In the genomic region with DNA sequence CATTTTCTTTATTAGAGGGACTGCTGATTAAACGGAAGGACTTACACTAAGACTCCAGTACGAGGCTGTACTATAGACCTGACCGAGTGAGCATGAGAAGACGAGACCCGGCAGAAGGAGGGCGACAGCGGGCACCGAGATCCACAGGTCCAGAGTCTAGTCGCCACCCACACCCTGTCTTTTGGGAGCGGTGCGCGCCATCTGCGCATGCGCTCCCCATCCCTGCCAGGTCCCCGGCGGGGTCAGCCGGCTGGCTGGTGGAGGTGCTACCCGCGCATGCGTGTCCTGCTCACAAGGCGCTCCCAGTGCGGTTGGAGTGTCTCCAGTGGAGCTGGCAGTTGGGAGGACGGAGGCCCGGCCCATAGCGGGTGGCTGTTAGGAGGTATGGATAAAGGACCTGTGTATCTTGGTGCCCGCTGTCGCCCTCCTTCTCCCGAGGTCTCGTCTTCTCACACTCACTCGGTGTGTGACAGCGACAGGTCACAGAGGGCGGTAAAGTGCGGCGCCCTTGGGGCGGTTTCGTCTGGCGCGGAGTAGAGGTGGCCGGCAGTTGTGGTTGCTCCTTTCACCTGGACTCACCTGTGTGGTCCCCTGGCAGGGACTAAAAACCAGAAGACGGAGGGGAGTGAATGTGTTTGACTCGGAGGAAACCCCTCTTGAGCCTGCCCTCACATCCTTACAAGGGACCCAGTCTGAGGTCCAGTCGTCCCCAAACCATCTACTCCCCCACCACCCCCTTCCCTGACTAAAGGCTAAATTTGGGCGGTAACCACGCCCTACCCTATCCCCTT, we compare ENCODE assay signal across 8 cellular contexts. TPM values are rescaled to one million over a fixed set of nuclear protein-coding genes. Genes with fewer than 3 reads are reported as not detected.
DNase-seq lines count a peak whose midpoint lies in the region; ATAC-seq, FAIRE-seq and TF ChIP-seq lines count a peak whose summit lies in the region.

No MANE protein-coding gene starts in this region.

- DNase-seq in Daoy (ENCODE audit: low read depth) (peak; percentile 80), NCI-H1092 treated with DMSO at 0.1 percent for 48 hours (lab: John Stamatoyannopoulos, UW) (peak; percentile 92), SW480 (ENCODE audit: low spot score) (peak; percentile 89), amniotic epithelial cell (ENCODE audit: low read depth) (peak; percentile 50), left ventricle myocardium superior (peak; percentile 90), psoas muscle (peak; percentile 84 to 93), urothelium cell line (ENCODE audit: low spot score) (peak; percentile 95)

- peak overlapping the region; percentile 48 for H3K4me3 ChIP-seq in HEK293 (ENCODE audit: low read depth, low read length)
- peak overlapping the region; percentile 60 for H3K4me3 ChIP-seq in psoas muscle

- H3K27me3 ChIP-seq in psoas muscle (ENCODE audit: insufficient read depth in 3 of 3, low read length in 2 of 3), result peaks cover 0 to 46% (median 0%) of the 10 kb centered on the region in 3 donors

- WGBS in psoas muscle, 3 donors, result 6 to 15% (median 10%) methylated on average over 23 to 44 of the region's 44 CpGs

- intact Hi-C loops in left ventricle myocardium superior (cut with micrococcal nuclease) (no loop called here), psoas muscle (cut with DNase I) (no loop called here)

- H3K36me3 ChIP-seq in HEK293 (ENCODE audit: control insufficient read depth in 2 of 2, insufficient read depth in 1 of 2, low read length in 2 of 2), result no peaks in the 10 kb centered on the region; a peak in 1 of 3 replicates
- H3K36me3 ChIP-seq in psoas muscle (ENCODE audit: insufficient read depth in 1 of 2, low read depth in 1 of 2), result no peaks in the 10 kb centered on the region

- peak; percentile 97 for ATAC-seq in left ventricle myocardium superior
- peak; percentile 86 to 92 (median 88) for ATAC-seq in psoas muscle

- TF ChIP-seq CTCF in HEK293 (tag by site-specific recombination; IDR thresholded peaks at IDR 0.05) (no peak), psoas muscle (IDR thresholded peaks at IDR 0.05) (no peak)

- H3K27ac ChIP-seq in HEK293 (ENCODE audit: extremely low read depth, low read depth, low read length) (peak overlapping the region; percentile 61; the same call in 1 of the 2 replicates), psoas muscle (peak overlapping the region; percentile 92)

- H3K9me3 ChIP-seq in HEK293 (ENCODE audit: control insufficient read depth, insufficient read depth, low read depth, low read length) (no peaks in the 10 kb centered on the region), psoas muscle (no peaks in the 10 kb centered on the region)

- CTCF ChIA-PET in HEK293 (lab: Yijun Ruan, JAX), result interaction anchor here (1.0 to 3.9 kb wide), 3 partner anchors 17 to 129 kb away, joined by 3 to 17 read pairs (median 4); no protein-coding TSS in a partner anchor

- POLR2A ChIA-PET in HEK293 (lab: Yijun Ruan, JAX), result interaction anchor here (1.0 to 3.5 kb wide), 4 partner anchors 14 to 160 kb away, joined by 3 to 36 read pairs (median 4); a partner anchor contains a TSS

- H3K4me1 ChIP-seq in HEK293 (ENCODE audit: control insufficient read depth, insufficient read depth, low read length) (peaks cover 3% of the 10 kb centered on the region; the same call in 1 of the 2 replicates), psoas muscle (peaks cover 4% of the 10 kb centered on the region)

- FAIRE-seq in urothelium cell line (lab: Jason Lieb, UNC), result peak; percentile 69

TF ChIP-seq in HEK293, 187 proteins besides CTCF, POLR2A, EP300 and RAD21:
- TF ChIP-seq, protein P1, sequence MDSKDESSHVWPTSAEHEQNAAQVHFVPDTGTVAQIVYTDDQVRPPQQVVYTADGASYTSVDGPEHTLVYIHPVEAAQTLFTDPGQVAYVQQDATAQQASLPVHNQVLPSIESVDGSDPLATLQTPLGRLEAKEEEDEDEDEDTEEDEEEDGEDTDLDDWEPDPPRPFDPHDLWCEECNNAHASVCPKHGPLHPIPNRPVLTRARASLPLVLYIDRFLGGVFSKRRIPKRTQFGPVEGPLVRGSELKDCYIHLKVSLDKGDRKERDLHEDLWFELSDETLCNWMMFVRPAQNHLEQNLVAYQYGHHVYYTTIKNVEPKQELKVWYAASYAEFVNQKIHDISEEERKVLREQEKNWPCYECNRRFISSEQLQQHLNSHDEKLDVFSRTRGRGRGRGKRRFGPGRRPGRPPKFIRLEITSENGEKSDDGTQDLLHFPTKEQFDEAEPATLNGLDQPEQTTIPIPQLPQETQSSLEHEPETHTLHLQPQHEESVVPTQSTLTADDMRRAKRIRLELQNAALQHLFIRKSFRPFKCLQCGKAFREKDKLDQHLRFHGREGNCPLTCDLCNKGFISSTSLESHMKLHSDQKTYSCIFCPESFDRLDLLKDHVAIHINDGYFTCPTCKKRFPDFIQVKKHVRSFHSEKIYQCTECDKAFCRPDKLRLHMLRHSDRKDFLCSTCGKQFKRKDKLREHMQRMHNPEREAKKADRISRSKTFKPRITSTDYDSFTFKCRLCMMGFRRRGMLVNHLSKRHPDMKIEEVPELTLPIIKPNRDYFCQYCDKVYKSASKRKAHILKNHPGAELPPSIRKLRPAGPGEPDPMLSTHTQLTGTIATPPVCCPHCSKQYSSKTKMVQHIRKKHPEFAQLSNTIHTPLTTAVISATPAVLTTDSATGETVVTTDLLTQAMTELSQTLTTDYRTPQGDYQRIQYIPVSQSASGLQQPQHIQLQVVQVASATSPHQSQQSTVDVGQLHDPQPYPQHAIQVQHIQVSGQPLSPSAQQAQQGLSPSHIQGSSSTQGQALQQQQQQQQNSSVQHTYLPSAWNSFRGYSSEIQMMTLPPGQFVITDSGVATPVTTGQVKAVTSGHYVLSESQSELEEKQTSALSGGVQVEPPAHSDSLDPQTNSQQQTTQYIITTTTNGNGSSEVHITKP (tag by site-specific recombination; IDR thresholded peaks at IDR 0.05), result peak; percentile 53
- peak; percentile 84 for TF ChIP-seq ZNF610 (tag by site-specific recombination; IDR thresholded peaks at IDR 0.05; ENCODE audit: borderline replicate concordance)
- TF ChIP-seq, protein P2, sequence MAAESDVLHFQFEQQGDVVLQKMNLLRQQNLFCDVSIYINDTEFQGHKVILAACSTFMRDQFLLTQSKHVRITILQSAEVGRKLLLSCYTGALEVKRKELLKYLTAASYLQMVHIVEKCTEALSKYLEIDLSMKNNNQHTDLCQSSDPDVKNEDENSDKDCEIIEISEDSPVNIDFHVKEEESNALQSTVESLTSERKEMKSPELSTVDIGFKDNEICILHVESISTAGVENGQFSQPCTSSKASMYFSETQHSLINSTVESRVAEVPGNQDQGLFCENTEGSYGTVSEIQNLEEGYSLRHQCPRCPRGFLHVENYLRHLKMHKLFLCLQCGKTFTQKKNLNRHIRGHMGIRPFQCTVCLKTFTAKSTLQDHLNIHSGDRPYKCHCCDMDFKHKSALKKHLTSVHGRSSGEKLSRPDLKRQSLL (tag by site-specific recombination; IDR thresholded peaks at IDR 0.05), result no peak
- TF ChIP-seq ZNF707 (tag by site-specific recombination; IDR thresholded peaks at IDR 0.05), result no peak
- TF ChIP-seq SP2 (tag by site-specific recombination; IDR thresholded peaks at IDR 0.05), result peak; percentile 42
- TF ChIP-seq ZNF211 (tag by site-specific recombination; IDR thresholded peaks at IDR 0.05; ENCODE audit: low read depth), result no peak
- 0 out of 2 replicates have a peak, but pooled peaks have one; percentile 5 for TF ChIP-seq ZBTB8A (tag by site-specific recombination; IDR thresholded peaks at IDR 0.05)
- TF ChIP-seq IKZF3 (tag by site-specific recombination; IDR thresholded peaks at IDR 0.05), result peak; percentile 47
- TF ChIP-seq ZNF335 (tag by site-specific recombination; conservative IDR thresholded peaks at IDR 0.05), result peak; percentile 87
- peak; percentile 97 for TF ChIP-seq SCRT2 (tag by site-specific recombination; IDR thresholded peaks at IDR 0.05)
- 0 out of 2 replicates have a peak, but pooled peaks have one; percentile 13 for TF ChIP-seq GLIS1 (tag by site-specific recombination; IDR thresholded peaks at IDR 0.05)
- peak; percentile 77; the same call in 1 of the 2 replicates for TF ChIP-seq SCRT1 (tag by site-specific recombination; IDR thresholded peaks at IDR 0.05; ENCODE audit: borderline replicate concordance)
- TF ChIP-seq KLF9 (tag by site-specific recombination; IDR thresholded peaks at IDR 0.05; ENCODE audit: low read depth), result 0 out of 2 replicates have a peak, but pooled peaks have one; percentile 15
- peak; percentile 23; the same call in 1 of the 2 replicates for TF ChIP-seq ZEB2 (tag by site-specific recombination; IDR thresholded peaks at IDR 0.05)
- TF ChIP-seq ZNF112 (tag by site-specific recombination; IDR thresholded peaks at IDR 0.05), result no peak

RNA-seq across cellular contexts. Expression of a gene that starts 7.6 kb away (rescaled TPM):
- 131 and 166 TPM in 2 replicates for total RNA-seq in Daoy (2014; rRNA removed; shearing (Covaris generic))
- total RNA-seq in left ventricle myocardium superior, result 102 TPM
- total RNA-seq in psoas muscle, result 10 to 100 TPM; 51.8 to 98.0 (median 68.4) TPM
- polyA plus RNA-seq in psoas muscle, result 100 to 1,000 TPM in 1 of 3 donors, 10 to 100 TPM in 2; 56.3 to 117 (median 76.4) TPM

RNA-seq across cellular contexts. Expression of a gene that starts 19.1 kb away (rescaled TPM):
- total RNA-seq in Daoy (2014; rRNA removed; shearing (Covaris generic)), result 0.27 and 1.3 TPM in 2 replicates
- 0.52 TPM for total RNA-seq in left ventricle myocardium superior
- under 1 TPM; 0.14 to 0.64 (median 0.40) TPM for total RNA-seq in psoas muscle
- 1 to 10 TPM in 1 of 3 donors, under 1 TPM in 2; 0.15 to 2.3 (median 0.44) TPM for polyA plus RNA-seq in psoas muscle

RNA-seq across cellular contexts. Expression of a gene that starts 19.3 kb away (rescaled TPM):
- 27.3 and 31.3 TPM in 2 replicates for total RNA-seq in Daoy (2014; rRNA removed; shearing (Covaris generic))
- total RNA-seq in left ventricle myocardium superior, result 40.2 TPM
- total RNA-seq in psoas muscle, result 10 to 100 TPM; 25.9 to 45.0 (median 31.6) TPM
- polyA plus RNA-seq in psoas muscle, result 1 to 10 TPM; 8.1 to 10.0 (median 9.2) TPM

Comparison
In these comparisons a context has a peak if more than half of its experiments do, and no peak if none do; other contexts are left out.
1. Peak in every context shown above with its lines: DNase-seq, ATAC-seq, H3K4me3 ChIP-seq and H3K27ac ChIP-seq.